In genomic region chr17:65910836-65911235, GRCh38 we compare ENCODE assay signal across 27 cellular contexts.
"Had no signal": no experiment of that assay in that cellular context is flagged by ENCODE, and none has a peak within 500 bp of the region (broad histone marks: within the 10 kb centered on the region; RNA-seq: fewer than 3 reads in every experiment).

No MANE protein-coding gene starts in this region.

- H3K4me3 ChIP-seq: stomach, suprapubic skin, testis, thoracic aorta, thyroid gland, tibial artery, tibial nerve, transverse colon, upper lobe of left lung, upper lobe of right lung, uterus, vagina had no signal

- H3K9me3 ChIP-seq: testis, thyroid gland, transverse colon, upper lobe of right lung, uterus, vagina had no signal

- H3K27me3 ChIP-seq: stomach, suprapubic skin, testis, thyroid gland, tibial artery, tibial nerve, transverse colon, upper lobe of left lung, upper lobe of right lung, uterus, vagina had no signal

- DNase-seq: stimulated activated CD4-positive, alpha-beta T cell treated with anti-CD3 and anti-CD28 coated beads, Interleukin-2, amount 100 ng/mL, for 48 hours; stimulated activated CD4-positive, alpha-beta T cell treated with anti-CD3 and anti-CD28 coated beads, Interleukin-4, amount 100 ng/mL, for 1 hour; stimulated activated CD4-positive, alpha-beta T cell treated with anti-CD3 and anti-CD28 coated beads, Interleukin-4, amount 100 ng/mL, for 24 hours; stimulated activated CD4-positive, alpha-beta T cell treated with anti-CD3 and anti-CD28 coated beads, Interleukin-4, amount 100 ng/mL, for 4 hours; stimulated activated CD8-positive, alpha-beta memory T cell treated with anti-CD3 and anti-CD28 coated beads, Interleukin-4, amount 100 ng/mL, for 48 hours; stimulated activated naive B cell treated with anti-CD40 and anti-IgM and Interleukin-4, amounts not matched to agents 10 μg/mL and 1 μg/mL and 100 μg/mL, for 72 hours; stimulated activated naive CD4-positive, alpha-beta T cell; stimulated activated naive CD4-positive, alpha-beta T cell treated with Interleukin-2 at 50 U/mL for 16 hours; stimulated activated naive CD8-positive, alpha-beta T cell treated with anti-CD3 and anti-CD28 coated beads, Interleukin-15, amount 100 ng/mL, for 72 hours; stimulated activated naive CD8-positive, alpha-beta T cell treated with anti-CD3 and anti-CD28 coated beads, Interleukin-15, Interleukin-2, amounts not matched to agents 100 U/mL and 50 U/mL, for 24 hours; stomach; substantia nigra; testis; thyroid gland; tibial artery; transverse colon; trophoblast cell; upper lobe of left lung; upper lobe of right lung; uterus had no signal

- ATAC-seq: stimulated activated effector memory CD8-positive, alpha-beta T cell treated with anti-CD3 and anti-CD28 coated beads, Interleukin-12 subunit alpha, Interleukin-12 subunit beta, amount 100 ng/mL, for 72 hours; stimulated activated memory B cell treated with anti-CD40 and anti-IgM and Interleukin-4, amounts not matched to agents 10 μg/mL and 1 μg/mL and 100 μg/mL, for 72 hours; stimulated activated naive B cell treated with anti-CD40 and anti-IgM and Interleukin-4, amounts not matched to agents 10 μg/mL and 1 μg/mL and 100 μg/mL, for 72 hours; stimulated activated naive CD8-positive, alpha-beta T cell treated with anti-CD3 and anti-CD28 coated beads, Interleukin-15, amount 100 ng/mL, for 72 hours; stimulated activated naive CD8-positive, alpha-beta T cell treated with anti-CD3 and anti-CD28 coated beads, Interleukin-15, Interleukin-2, amounts not matched to agents 100 U/mL and 50 U/mL, for 24 hours; upper lobe of right lung had no signal

- H3K36me3 ChIP-seq: stomach, suprapubic skin, thoracic aorta, thyroid gland, tibial artery, tibial nerve, transverse colon, upper lobe of left lung, upper lobe of right lung, uterus, vagina had no signal

- H3K4me1 ChIP-seq: stomach, suprapubic skin, testis, thyroid gland, tibial nerve, transverse colon, upper lobe of left lung, upper lobe of right lung, uterus, vagina had no signal

- FAIRE-seq: urothelium cell line had no signal

- H3K27ac ChIP-seq: stomach, suprapubic skin, testis, thoracic aorta, thyroid gland, tibial artery, tibial nerve, transverse colon, upper lobe of left lung, upper lobe of right lung, uterus, vagina had no signal
